Comparison of ENCODE assay signal across 10 cellular contexts in the genomic region with DNA sequence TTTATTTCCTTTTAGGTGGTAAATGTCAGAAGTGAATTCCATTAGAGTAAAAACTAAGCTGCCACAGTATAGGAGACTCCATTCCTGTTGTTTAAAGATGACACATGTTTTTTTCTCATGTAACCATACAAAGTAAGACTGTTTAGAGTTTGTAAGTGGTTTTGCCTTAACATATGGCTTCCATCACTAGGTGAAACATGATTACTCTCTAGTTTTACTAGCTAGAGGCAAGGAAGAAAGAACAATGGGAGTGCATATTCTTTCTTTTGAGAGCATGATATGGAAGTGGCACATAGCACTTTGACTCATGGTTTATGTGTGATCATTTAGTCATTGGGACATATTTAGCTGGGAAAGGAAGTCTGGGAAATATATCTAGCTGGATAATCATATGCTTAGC. TPM values are rescaled to one million over a fixed set of nuclear protein-coding genes. Genes with fewer than 3 reads are reported as not detected.
DNase-seq lines count a peak whose midpoint lies in the region; ATAC-seq, FAIRE-seq and TF ChIP-seq lines count a peak whose summit lies in the region.
"Had no signal": no experiment of that assay in that cellular context is flagged by ENCODE, and none has a peak within 500 bp of the region (broad histone marks: within the 10 kb centered on the region; RNA-seq: fewer than 3 reads in every experiment).

No MANE protein-coding gene starts in this region.

- H3K27me3 Mint-ChIP-seq in activated CD4-positive, alpha-beta memory T cell treated with anti-CD3 and anti-CD28 coated beads for 36 hours = no peaks in the 10 kb centered on the region
- no peaks in the 10 kb centered on the region for H3K27me3 Mint-ChIP-seq in activated CD4-positive, alpha-beta memory T cell treated with anti-CD3 and anti-CD28 coated beads, Interleukin-2, amount 10 ng/mL, durations not matched to agents 7 days and 5 days
- H3K27me3 Mint-ChIP-seq in activated CD8-positive, alpha-beta T cell treated with anti-CD3 and anti-CD28 coated beads, Interleukin-2, amount 10 ng/mL, durations not matched to agents 7 days and 5 days (ENCODE audit: low read depth) = no peaks in the 10 kb centered on the region
- no peaks in the 10 kb centered on the region for H3K27me3 Mint-ChIP-seq in stimulated activated memory B cell treated with anti-CD40 and anti-IgM and Interleukin-4, amounts not matched to agents 10 μg/mL and 1 μg/mL and 100 μg/mL, for 72 hours
- H3K27me3 Mint-ChIP-seq: activated CD4-positive, alpha-beta T cell treated with anti-CD3 and anti-CD28 coated beads, Interleukin-2, amount 10 ng/mL, durations not matched to agents 7 days and 5 days had no signal

- CTCF ChIA-PET in activated CD4-positive, alpha-beta memory T cell treated with anti-CD3 and anti-CD28 coated beads for 36 hours (lab: Charles Lee) = interaction anchor here (0.7 to 3.5 kb wide), 5 partner anchors 13 to 135 kb away, joined by 3 to 26 read pairs (median 5); no protein-coding TSS in a partner anchor
- CTCF ChIA-PET in activated CD4-positive, alpha-beta memory T cell treated with anti-CD3 and anti-CD28 coated beads, Interleukin-2, amount 10 ng/mL, durations not matched to agents 7 days and 5 days (lab: Charles Lee) = interaction anchor here (0.6 to 1.6 kb wide), 2 partner anchors 53 to 82 kb away, joined by 3 read pairs; no protein-coding TSS in a partner anchor
- CTCF ChIA-PET in activated CD8-positive, alpha-beta T cell treated with anti-CD3 and anti-CD28 coated beads, Interleukin-2, amount 10 ng/mL, durations not matched to agents 7 days and 5 days (lab: Charles Lee) = interaction anchor here (1.2 to 4.3 kb wide), 6 partner anchors 12 to 133 kb away, joined by 3 to 49 read pairs (median 5); no protein-coding TSS in a partner anchor
- CTCF ChIA-PET in HepG2 (lab: Yijun Ruan, JAX; ENCODE audit: low intra/inter-chr PET ratio, low total read pairs) = no interaction called here

- in situ Hi-C loops in HepG2 (cut with HindIII; ENCODE audit: extremely low pct_ligation_motif_present, low pct_unique_long_range_greater_than_20kb) = no loop called here

- H3K9ac ChIP-seq in HepG2 (ENCODE audit: insufficient read depth, low read depth, low read length) = no peak overlapping the region

- no peaks in the 10 kb centered on the region for H3K9me3 ChIP-seq in right atrium auricular region
- no peaks in the 10 kb centered on the region for H3K9me3 ChIP-seq in HepG2 (ENCODE audit: low read length)

- no peak for DNase-seq in activated CD4-positive, alpha-beta memory T cell treated with anti-CD3 and anti-CD28 coated beads for 36 hours
- no peak for DNase-seq in activated CD4-positive, alpha-beta memory T cell treated with anti-CD3 and anti-CD28 coated beads, Interleukin-2, amount 10 ng/mL, durations not matched to agents 7 days and 5 days
- no peak for DNase-seq in activated CD8-positive, alpha-beta T cell treated with anti-CD3 and anti-CD28 coated beads, Interleukin-2, amount 10 ng/mL, durations not matched to agents 7 days and 5 days
- DNase-seq in right atrium auricular region (ENCODE audit: low spot score) = no peak
- no peak for DNase-seq in HepG2 (ENCODE audit: low spot score)
- DNase-seq in CD1c-positive myeloid dendritic cell (ENCODE audit: extremely low spot score) = no peak
- DNase-seq: activated CD4-positive, alpha-beta T cell treated with anti-CD3 and anti-CD28 coated beads, Interleukin-2, amount 10 ng/mL, durations not matched to agents 7 days and 5 days; NCI-H2029 treated with DMSO at 0.1 percent for 48 hours had no signal

- H3K36me3 ChIP-seq in right atrium auricular region (no peaks in the 10 kb centered on the region), HepG2 (replicated peaks in 1 of 2; ENCODE audit: control insufficient read depth in 1 of 2, insufficient read depth in 2 of 2, low read length in 2 of 2) (no peaks in the 10 kb centered on the region)

- POLR2A ChIA-PET in activated CD4-positive, alpha-beta memory T cell treated with anti-CD3 and anti-CD28 coated beads for 36 hours (lab: Charles Lee) = interaction anchor here (1.3 to 2.4 kb wide), 3 partner anchors 12 to 21 kb away, joined by 3 to 9 read pairs (median 3); no protein-coding TSS in a partner anchor
- POLR2A ChIA-PET in activated CD4-positive, alpha-beta memory T cell treated with anti-CD3 and anti-CD28 coated beads, Interleukin-2, amount 10 ng/mL, durations not matched to agents 7 days and 5 days (lab: Charles Lee) = interaction anchor here (0.8 to 7.1 kb wide), 6 partner anchors 8 to 397 kb away, joined by 3 to 107 read pairs (median 6); a partner anchor contains a TSS
- POLR2A ChIA-PET in activated CD8-positive, alpha-beta T cell treated with anti-CD3 and anti-CD28 coated beads, Interleukin-2, amount 10 ng/mL, durations not matched to agents 7 days and 5 days (lab: Charles Lee) = no interaction called here
- POLR2A ChIA-PET in HepG2 (lab: Yijun Ruan, JAX) = no interaction called here

- H3K27me3 ChIP-seq in right atrium auricular region (no peaks in the 10 kb centered on the region), HepG2 (ENCODE audit: control insufficient read depth in 1 of 2, insufficient read depth in 2 of 2, low read length in 2 of 2) (no peaks in the 10 kb centered on the region)

- peak; percentile 43 for ATAC-seq in activated CD8-positive, alpha-beta T cell treated with anti-CD3 and anti-CD28 coated beads, Interleukin-2, amount 10 ng/mL, durations not matched to agents 7 days and 5 days
- no peak for ATAC-seq in stimulated activated memory B cell treated with anti-CD40 and anti-IgM and Interleukin-4, amounts not matched to agents 10 μg/mL and 1 μg/mL and 100 μg/mL, for 72 hours
- ATAC-seq in HepG2 = no peak
- ATAC-seq in GM18502 (IDR thresholded peaks at IDR 0.05; ENCODE audit: poor library complexity, unreplicated experiment) = no peak

- no peaks in the 10 kb centered on the region for H3K79me2 ChIP-seq in HepG2 (ENCODE audit: insufficient read depth, low read length)

- peak overlapping the region; percentile 5 to 23 for H3K27ac ChIP-seq in right atrium auricular region
- H3K27ac ChIP-seq in HepG2 (ENCODE audit: extremely low read length, insufficient read depth, low read length) = no peak overlapping the region

- H3K4me1 Mint-ChIP-seq in activated CD4-positive, alpha-beta memory T cell treated with anti-CD3 and anti-CD28 coated beads for 36 hours (ENCODE audit: low read depth) = peaks cover 59% of the 10 kb centered on the region
- peaks cover 50% of the 10 kb centered on the region for H3K4me1 Mint-ChIP-seq in activated CD4-positive, alpha-beta memory T cell treated with anti-CD3 and anti-CD28 coated beads, Interleukin-2, amount 10 ng/mL, durations not matched to agents 7 days and 5 days
- H3K4me1 Mint-ChIP-seq in activated CD8-positive, alpha-beta T cell treated with anti-CD3 and anti-CD28 coated beads, Interleukin-2, amount 10 ng/mL, durations not matched to agents 7 days and 5 days (ENCODE audit: low read depth) = peaks cover 52% of the 10 kb centered on the region
- H3K4me1 Mint-ChIP-seq in stimulated activated memory B cell treated with anti-CD40 and anti-IgM and Interleukin-4, amounts not matched to agents 10 μg/mL and 1 μg/mL and 100 μg/mL, for 72 hours = peaks cover 27% of the 10 kb centered on the region

- H3K27ac Mint-ChIP-seq in activated CD4-positive, alpha-beta memory T cell treated with anti-CD3 and anti-CD28 coated beads for 36 hours = peak overlapping the region; percentile 96
- H3K27ac Mint-ChIP-seq in activated CD4-positive, alpha-beta memory T cell treated with anti-CD3 and anti-CD28 coated beads, Interleukin-2, amount 10 ng/mL, durations not matched to agents 7 days and 5 days = no peak overlapping the region
- H3K27ac Mint-ChIP-seq in activated CD8-positive, alpha-beta T cell treated with anti-CD3 and anti-CD28 coated beads, Interleukin-2, amount 10 ng/mL, durations not matched to agents 7 days and 5 days = peak overlapping the region; percentile 60
- peak overlapping the region; percentile 76 for H3K27ac Mint-ChIP-seq in stimulated activated memory B cell treated with anti-CD40 and anti-IgM and Interleukin-4, amounts not matched to agents 10 μg/mL and 1 μg/mL and 100 μg/mL, for 72 hours
- H3K27ac Mint-ChIP-seq: activated CD4-positive, alpha-beta T cell treated with anti-CD3 and anti-CD28 coated beads, Interleukin-2, amount 10 ng/mL, durations not matched to agents 7 days and 5 days had no signal

- intact Hi-C loops in activated CD4-positive, alpha-beta memory T cell treated with anti-CD3 and anti-CD28 coated beads for 36 hours (cut with micrococcal nuclease) = no loop called here
- intact Hi-C loops in HepG2 (cut with micrococcal nuclease; ENCODE audit: unreplicated experiment) = no loop called here

- H3K4me3 ChIP-seq in right atrium auricular region (no peak overlapping the region), HepG2 (replicated peaks in 1 of 3; ENCODE audit: insufficient read depth in 1 of 3, low read depth in 2 of 3, low read length in 3 of 3) (no peak overlapping the region)

- TF ChIP-seq CTCF in right atrium auricular region (IDR thresholded peaks at IDR 0.05) (no peak), HepG2 (CRISPR knock-in tag; IDR thresholded peaks at IDR 0.05) (no peak)

- no peak overlapping the region for H3K4me2 ChIP-seq in HepG2 (ENCODE audit: low read depth, low read length)

- H2AFZ ChIP-seq in HepG2 (ENCODE audit: low read length) = no peak overlapping the region

- TF ChIP-seq EP300 in HepG2 (IDR thresholded peaks at IDR 0.05; ENCODE audit: low read depth in 2 of 2, low read length in 2 of 2) (no peak), HepG2 (CRISPR knock-in tag; IDR thresholded peaks at IDR 0.05; ENCODE audit: borderline replicate concordance) (no peak)

- no TSS peak for BruUV-seq in HepG2 (replicated peaks; lab: Mats Ljungman, UMichigan)

- no peaks in the 10 kb centered on the region for H3K9me3 Mint-ChIP-seq in activated CD4-positive, alpha-beta memory T cell treated with anti-CD3 and anti-CD28 coated beads for 36 hours
- peaks cover 2% of the 10 kb centered on the region for H3K9me3 Mint-ChIP-seq in activated CD4-positive, alpha-beta memory T cell treated with anti-CD3 and anti-CD28 coated beads, Interleukin-2, amount 10 ng/mL, durations not matched to agents 7 days and 5 days
- H3K9me3 Mint-ChIP-seq in activated CD8-positive, alpha-beta T cell treated with anti-CD3 and anti-CD28 coated beads, Interleukin-2, amount 10 ng/mL, durations not matched to agents 7 days and 5 days (ENCODE audit: insufficient read depth) = peaks cover 12% of the 10 kb centered on the region
- H3K9me3 Mint-ChIP-seq in stimulated activated memory B cell treated with anti-CD40 and anti-IgM and Interleukin-4, amounts not matched to agents 10 μg/mL and 1 μg/mL and 100 μg/mL, for 72 hours = no peaks in the 10 kb centered on the region

- peak overlapping the region; percentile 24 for H3K4me3 Mint-ChIP-seq in activated CD4-positive, alpha-beta memory T cell treated with anti-CD3 and anti-CD28 coated beads for 36 hours
- no peak overlapping the region for H3K4me3 Mint-ChIP-seq in activated CD4-positive, alpha-beta memory T cell treated with anti-CD3 and anti-CD28 coated beads, Interleukin-2, amount 10 ng/mL, durations not matched to agents 7 days and 5 days
- peak overlapping the region; percentile 35 for H3K4me3 Mint-ChIP-seq in activated CD8-positive, alpha-beta T cell treated with anti-CD3 and anti-CD28 coated beads, Interleukin-2, amount 10 ng/mL, durations not matched to agents 7 days and 5 days
- H3K4me3 Mint-ChIP-seq in stimulated activated memory B cell treated with anti-CD40 and anti-IgM and Interleukin-4, amounts not matched to agents 10 μg/mL and 1 μg/mL and 100 μg/mL, for 72 hours = peak overlapping the region; percentile 5
- H3K4me3 Mint-ChIP-seq: activated CD4-positive, alpha-beta T cell treated with anti-CD3 and anti-CD28 coated beads, Interleukin-2, amount 10 ng/mL, durations not matched to agents 7 days and 5 days had no signal

- no peak for TF ChIP-seq POLR2A in HepG2 (IDR thresholded peaks at IDR 0.05; ENCODE audit: insufficient read depth in 1 of 2, low read depth in 2 of 2, low read length in 2 of 2)

- FAIRE-seq in HepG2 (lab: Jason Lieb, UNC) = no peak

- no peak for TF ChIP-seq RAD21 in HepG2 (CRISPR knock-in tag; IDR thresholded peaks at IDR 0.05)

- H3K4me1 ChIP-seq in right atrium auricular region (peaks cover 0 to 19% of the 10 kb centered on the region in 2 donors), HepG2 (ENCODE audit: insufficient read depth, low read length) (no peaks in the 10 kb centered on the region)

- H4K20me1 ChIP-seq in HepG2 (ENCODE audit: insufficient read depth, low read length) = no peaks in the 10 kb centered on the region

- peaks cover 26% of the 10 kb centered on the region for H3K36me3 Mint-ChIP-seq in activated CD4-positive, alpha-beta memory T cell treated with anti-CD3 and anti-CD28 coated beads for 36 hours
- H3K36me3 Mint-ChIP-seq in activated CD4-positive, alpha-beta memory T cell treated with anti-CD3 and anti-CD28 coated beads, Interleukin-2, amount 10 ng/mL, durations not matched to agents 7 days and 5 days (ENCODE audit: low read depth) = peaks cover 64% of the 10 kb centered on the region
- peaks cover 61% of the 10 kb centered on the region for H3K36me3 Mint-ChIP-seq in activated CD8-positive, alpha-beta T cell treated with anti-CD3 and anti-CD28 coated beads, Interleukin-2, amount 10 ng/mL, durations not matched to agents 7 days and 5 days (ENCODE audit: low read depth)
- peaks cover 60% of the 10 kb centered on the region for H3K36me3 Mint-ChIP-seq in stimulated activated memory B cell treated with anti-CD40 and anti-IgM and Interleukin-4, amounts not matched to agents 10 μg/mL and 1 μg/mL and 100 μg/mL, for 72 hours

RNA-seq across cellular contexts. Expression of gene ATF7IP, which starts 7.7 kb away (rescaled TPM):
- 10 to 100 TPM; 93.0 to 94.1 TPM for total RNA-seq in activated CD4-positive, alpha-beta memory T cell treated with anti-CD3 and anti-CD28 coated beads for 36 hours
- total RNA-seq in activated CD4-positive, alpha-beta memory T cell treated with anti-CD3 and anti-CD28 coated beads, Interleukin-2, amount 10 ng/mL, durations not matched to agents 7 days and 5 days = 100 to 1,000 TPM; 129 to 134 TPM
- 100 to 1,000 TPM in 1 of 2 experiments, 10 to 100 TPM in 1; 99.8 to 104 TPM for total RNA-seq in activated CD8-positive, alpha-beta T cell treated with anti-CD3 and anti-CD28 coated beads, Interleukin-2, amount 10 ng/mL, durations not matched to agents 7 days and 5 days
- total RNA-seq in right atrium auricular region = 10 to 100 TPM; 33.1 to 39.7 TPM
- 11.8 and 15.2 TPM in 2 replicates for total RNA-seq in HepG2 (2016; rRNA removed; fragmentation: Illumina TruSeq; extraction: Trizol)
- 13.2 and 15.0 TPM in 2 replicates for total RNA-seq in HepG2 (2016; cell fraction: cytosol; rRNA removed; fragmentation: Illumina TruSeq; extraction: Trizol; ENCODE audit: low read depth)
- 7.3 and 14.4 TPM in 2 replicates for total RNA-seq in HepG2 (2016; cell fraction: insoluble cytoplasmic fraction; rRNA removed; fragmentation: Illumina TruSeq; extraction: Trizol)
- 15.8 and 17.6 TPM in 2 replicates for total RNA-seq in HepG2 (2016; cell fraction: membrane; rRNA removed; fragmentation: Illumina TruSeq; extraction: Trizol)
- total RNA-seq in HepG2 (2016; cell fraction: nucleus; rRNA removed; fragmentation: Illumina TruSeq; extraction: Trizol) = 12.9 and 14.6 TPM in 2 replicates
- 1.5 and 1.8 TPM in 2 replicates for polyA plus RNA-seq in HepG2 (2011; rRNA removed)
- polyA plus RNA-seq in HepG2 (2011; cell fraction: cytosol; rRNA removed) = 0.78 and 0.96 TPM in 2 replicates
- polyA plus RNA-seq in HepG2 (2011; cell fraction: nucleus; rRNA removed) = 1.6 and 1.9 TPM in 2 replicates
- polyA plus RNA-seq in HepG2 (2012) = 1.4 and 4.3 TPM in 2 replicates
- 0.19 and 0.22 TPM in 2 replicates for polyA plus RNA-seq in HepG2 (2016; cell fraction: cytosol; fragmentation: Illumina TruSeq; extraction: Trizol; ENCODE audit: low read depth)
- 5.7 and 6.5 TPM in 2 replicates for polyA plus RNA-seq in HepG2 (2016; cell fraction: insoluble cytoplasmic fraction; fragmentation: Illumina TruSeq; extraction: Trizol; ENCODE audit: low read depth)
- 0.56 and 0.68 TPM in 2 replicates for polyA plus RNA-seq in HepG2 (2016; cell fraction: membrane; fragmentation: Illumina TruSeq; extraction: Trizol; ENCODE audit: low read depth)
- 3.9 and 4.7 TPM in 2 replicates for polyA plus RNA-seq in HepG2 (2016; cell fraction: nucleus; fragmentation: Illumina TruSeq; extraction: Trizol; ENCODE audit: insufficient read depth, low read depth)
- polyA minus RNA-seq in HepG2 (2011; rRNA and poly(A)+ RNA removed; ENCODE audit: low replicate concordance) = 12.7 and 41.4 TPM in 2 replicates
- 4.7 TPM in 2 replicates for polyA minus RNA-seq in HepG2 (2011; cell fraction: cytosol; rRNA and poly(A)+ RNA removed)
- 15.3 and 17.4 TPM in 2 replicates for polyA minus RNA-seq in HepG2 (2011; cell fraction: nucleus; rRNA and poly(A)+ RNA removed)

Comparison
In these comparisons a context has a peak if more than half of its experiments do, and no peak if none do; other contexts are left out.
1. POLR2A ChIA-PET loops: an anchor here in activated CD4-positive, alpha-beta memory T cell treated with anti-CD3 and anti-CD28 coated beads for 36 hours (1.3 to 2.4 kb wide) and activated CD4-positive, alpha-beta memory T cell treated with anti-CD3 and anti-CD28 coated beads, Interleukin-2, amount 10 ng/mL, durations not matched to agents 7 days and 5 days (0.8 to 7.1 kb wide); none called in activated CD8-positive, alpha-beta T cell treated with anti-CD3 and anti-CD28 coated beads, Interleukin-2, amount 10 ng/mL, durations not matched to agents 7 days and 5 days and HepG2.